Comparison of ENCODE assay signal across 6 cellular contexts in the genomic region with DNA sequence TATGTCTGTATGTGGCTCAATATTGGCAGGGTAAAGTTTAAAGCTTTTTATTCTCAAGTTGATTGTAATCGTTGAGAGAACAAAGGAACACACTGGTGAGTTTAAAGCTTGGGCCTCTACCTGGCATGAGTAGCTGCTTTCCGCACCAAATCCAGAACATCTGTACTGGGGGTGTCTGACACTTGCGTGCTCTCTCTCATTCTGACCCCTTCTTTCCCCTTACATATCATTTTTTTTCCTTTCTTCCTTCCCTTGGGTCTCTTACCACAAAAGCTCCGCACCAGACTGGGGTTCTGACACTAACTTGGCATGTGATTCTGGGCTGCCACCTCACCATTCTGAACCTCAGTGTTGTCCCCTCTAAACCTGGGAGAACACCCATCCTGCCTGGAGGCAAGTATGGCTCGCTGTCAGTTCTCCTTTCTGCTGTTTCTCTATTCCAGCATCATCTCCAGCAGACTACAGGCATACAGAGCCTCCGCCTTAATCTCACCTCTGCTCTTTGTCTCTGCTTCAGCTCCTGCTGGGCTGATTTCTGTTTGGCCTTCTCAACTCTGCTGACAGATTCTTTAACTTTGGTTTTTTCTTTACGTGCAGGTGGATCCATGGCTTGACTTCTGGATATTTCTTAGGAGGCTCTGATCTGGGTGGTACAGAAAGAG. TPM values are rescaled to one million over a fixed set of nuclear protein-coding genes. Genes with fewer than 3 reads are reported as not detected.
A peak's percentile ranks its signal among the peaks of the same experiment; 100 is the strongest.
DNase-seq lines count a peak whose midpoint lies in the region; ATAC-seq, FAIRE-seq and TF ChIP-seq lines count a peak whose summit lies in the region.

No MANE protein-coding gene starts in this region.

- H3K9ac ChIP-seq in NT2/D1 (ENCODE audit: insufficient read length, low read depth): peak overlapping the region; percentile 85

- TF ChIP-seq CTCF in GM12865 (IDR thresholded peaks at IDR 0.05; ENCODE audit: insufficient read depth, low read depth, low read length, missing control alignments): no peak
- no peak for TF ChIP-seq CTCF in spleen (IDR thresholded peaks at IDR 0.05 in 8 of 11, conservative IDR thresholded peaks at IDR 0.05 in 3 of 11)

- peaks cover 14% of the 10 kb centered on the region for H3K36me3 ChIP-seq in NT2/D1 (ENCODE audit: insufficient read depth, insufficient read length, low read length)
- peaks cover 0 to 19% (median 0%) of the 10 kb centered on the region in 6 donors for H3K36me3 ChIP-seq in spleen

- DNase-seq in GM12865 (ENCODE audit: low read depth) (peak; percentile 11), NT2/D1 (ENCODE audit: low read depth, low spot score) (peak; percentile 25), epithelial cell of prostate (ENCODE audit: low read depth, low spot score) (no peak), spleen (no peak), H54 (ENCODE audit: insufficient read length, low spot score) (no peak)

- no peak for FAIRE-seq in H54 (lab: Jason Lieb, UNC)

- TF ChIP-seq POLR2A in spleen (IDR thresholded peaks at IDR 0.05) (no peak), H54 (IDR thresholded peaks at IDR 0.05; ENCODE audit: low read depth, low read length) (no peak)

- no peaks in the 10 kb centered on the region for H3K27me3 ChIP-seq in NT2/D1 (ENCODE audit: insufficient read depth, insufficient read length)
- no peaks in the 10 kb centered on the region for H3K27me3 ChIP-seq in spleen (replicated peaks in 1 of 7)

- intact Hi-C loops in spleen (cut with DNase I; ENCODE audit: low total_unique reads): no loop called here

- ATAC-seq in HG03378 (IDR thresholded peaks at IDR 0.05; ENCODE audit: unreplicated experiment): no peak

- 28 to 35% (median 29%) methylated on average over 7 of the region's 7 CpGs for WGBS in spleen, 5 donors

- H3K4me3 ChIP-seq in GM12865 (ENCODE audit: low read depth, low read length) (peak overlapping the region; percentile 69), NT2/D1 (ENCODE audit: insufficient read length, low read depth) (peak overlapping the region; percentile 80), spleen (peak overlapping the region; percentile 56 to 79 (median 66))

- H3K4me1 ChIP-seq in NT2/D1 (ENCODE audit: insufficient read depth, insufficient read length): peaks cover 2% of the 10 kb centered on the region
- H3K4me1 ChIP-seq in spleen: peaks cover 20 to 40% (median 26%) of the 10 kb centered on the region in 6 donors

- H3K27ac ChIP-seq in epithelial cell of prostate: peak overlapping the region; percentile 91
- H3K27ac ChIP-seq in spleen: peak overlapping the region; percentile 91 to 98 (median 96)

- peaks cover 9% of the 10 kb centered on the region for H3K9me3 ChIP-seq in NT2/D1 (ENCODE audit: insufficient read depth, low read length)
- no peaks in the 10 kb centered on the region for H3K9me3 ChIP-seq in spleen

RNA-seq across cellular contexts. Expression of a gene that starts 0.9 kb away (rescaled TPM):
- total RNA-seq in spleen: 10 to 100 TPM; 11.0 to 19.3 (median 15.4) TPM
- 1 to 10 TPM; 3.0 to 4.8 (median 4.4) TPM for polyA plus RNA-seq in spleen

RNA-seq across cellular contexts. Expression of a gene that starts 1.1 kb away (rescaled TPM):
- total RNA-seq in spleen: 10 to 100 TPM; 15.1 to 32.3 (median 20.1) TPM
- 10 to 100 TPM; 34.2 to 41.7 (median 39.9) TPM for polyA plus RNA-seq in spleen

RNA-seq across cellular contexts. Expression of a gene that starts 30.3 kb away (rescaled TPM):
- 10 to 100 TPM in 5 of 7 donors, 1 to 10 TPM in 2; 9.6 to 18.3 (median 10.5) TPM for total RNA-seq in spleen
- 10 to 100 TPM; 10.9 to 15.8 (median 13.8) TPM for polyA plus RNA-seq in spleen

RNA-seq across cellular contexts. Expression of a gene that starts 31.3 kb away (rescaled TPM):
- total RNA-seq in spleen: 1 to 10 TPM in 1 of 7 donors, under 1 TPM in 5, not detected in 1; 0.23 to 1.6 (median 0.27) TPM
- polyA plus RNA-seq in spleen: under 1 TPM; 0.03 to 0.09 (median 0.06) TPM

RNA-seq across cellular contexts. Expression of a gene that starts 49.0 kb away (rescaled TPM):
- 1 to 10 TPM; 3.1 to 9.8 (median 5.1) TPM for total RNA-seq in spleen
- 1 to 10 TPM; 1.5 to 3.4 (median 3.4) TPM for polyA plus RNA-seq in spleen

Comparison
In these comparisons a context has a peak if more than half of its experiments do, and no peak if none do; other contexts are left out.
1. DNase-seq: peak in GM12865 (single experiment) and NT2/D1 (single experiment); none in epithelial cell of prostate (single experiment), spleen (single experiment) and H54 (single experiment).
2. Peak in every context shown above with its lines, with median percentiles within 50 percentile points of each other: H3K4me3 ChIP-seq.